ENCODE assay signal across 11 cellular contexts in the genomic region with DNA sequence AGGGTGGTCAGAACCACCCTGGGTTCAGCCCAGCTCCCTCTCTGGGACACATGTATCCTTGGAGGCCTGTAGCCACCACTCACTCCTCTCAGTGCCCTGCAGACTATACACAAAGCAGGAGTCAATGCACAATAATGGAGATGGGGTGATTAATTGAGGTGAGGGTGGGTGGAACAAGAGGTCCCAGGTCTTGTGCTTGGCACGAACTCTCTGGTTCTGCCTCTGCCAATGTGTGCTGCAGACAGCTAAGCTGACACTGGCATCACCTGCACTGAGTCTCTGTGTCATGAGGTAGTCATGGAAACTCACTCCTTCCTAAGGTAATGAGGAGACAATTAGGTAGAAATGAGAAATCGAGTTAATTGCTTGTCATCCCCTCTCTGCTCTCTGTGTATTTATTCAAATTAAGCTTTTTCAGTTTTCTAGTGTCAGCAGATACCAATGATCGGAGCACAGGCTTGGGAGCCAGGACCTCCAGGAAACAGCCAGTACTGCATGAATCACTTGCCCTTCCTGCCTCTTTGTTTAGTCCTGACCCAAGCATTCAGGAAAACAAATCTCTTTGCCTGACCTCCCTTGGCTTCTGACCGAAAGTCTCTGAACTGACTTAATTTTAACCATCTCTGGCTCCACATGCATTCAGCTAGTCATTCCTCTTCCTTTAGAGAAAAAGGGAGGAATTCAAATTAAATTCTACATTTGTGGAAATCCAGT. TPM values are rescaled to one million over a fixed set of nuclear protein-coding genes. Genes with fewer than 3 reads are reported as not detected.
A peak's percentile ranks its signal among the peaks of the same experiment; 100 is the strongest.
DNase-seq lines count a peak whose midpoint lies in the region; ATAC-seq and TF ChIP-seq lines count a peak whose summit lies in the region.
"Had no signal": no experiment of that assay in that cellular context is flagged by ENCODE, and none has a peak within 500 bp of the region (broad histone marks: within the 10 kb centered on the region; RNA-seq: fewer than 3 reads in every experiment).

No MANE protein-coding gene starts in this region.

- H3K27ac ChIP-seq in upper lobe of right lung, result peak overlapping the region; percentile 56

- intact Hi-C loops in MCF 10A (cut with micrococcal nuclease) (no loop called here), upper lobe of right lung (cut with DNase I) (no loop called here)

- no peak for TF ChIP-seq CTCF in MCF 10A (IDR thresholded peaks at IDR 0.05; ENCODE audit: unreplicated experiment)
- no peak for TF ChIP-seq CTCF in upper lobe of right lung (IDR thresholded peaks at IDR 0.05)

- no peaks in the 10 kb centered on the region for H3K27me3 Mint-ChIP-seq in activated naive CD8-positive, alpha-beta T cell treated with anti-CD3 and anti-CD28 coated beads, Interleukin-2, amount 50 U/mL, for 24 hours
- H3K27me3 Mint-ChIP-seq in activated naive CD8-positive, alpha-beta T cell treated with anti-CD3 and anti-CD28 coated beads for 36 hours, result no peaks in the 10 kb centered on the region
- no peaks in the 10 kb centered on the region for H3K27me3 Mint-ChIP-seq in MCF 10A (ENCODE audit: insufficient read depth, unreplicated experiment)
- H3K27me3 Mint-ChIP-seq in stimulated activated memory B cell treated with anti-CD40 and anti-IgM and Interleukin-4, amounts not matched to agents 10 μg/mL and 1 μg/mL and 100 μg/mL, for 72 hours, result peaks cover 8% of the 10 kb centered on the region

- peak; percentile 36 for ATAC-seq in activated naive CD8-positive, alpha-beta T cell treated with anti-CD3 and anti-CD28 coated beads, Interleukin-2, amount 50 U/mL, for 24 hours
- peak; percentile 64 for ATAC-seq in upper lobe of right lung
- no peak for ATAC-seq in stimulated activated memory B cell treated with anti-CD40 and anti-IgM and Interleukin-4, amounts not matched to agents 10 μg/mL and 1 μg/mL and 100 μg/mL, for 72 hours

- H3K9me3 ChIP-seq in upper lobe of right lung, result no peaks in the 10 kb centered on the region

- H3K36me3 Mint-ChIP-seq in activated naive CD8-positive, alpha-beta T cell treated with anti-CD3 and anti-CD28 coated beads, Interleukin-2, amount 50 U/mL, for 24 hours (ENCODE audit: low read depth), result no peaks in the 10 kb centered on the region
- H3K36me3 Mint-ChIP-seq in activated naive CD8-positive, alpha-beta T cell treated with anti-CD3 and anti-CD28 coated beads for 36 hours, result no peaks in the 10 kb centered on the region
- no peaks in the 10 kb centered on the region for H3K36me3 Mint-ChIP-seq in MCF 10A (ENCODE audit: insufficient read depth, unreplicated experiment)
- H3K36me3 Mint-ChIP-seq in stimulated activated memory B cell treated with anti-CD40 and anti-IgM and Interleukin-4, amounts not matched to agents 10 μg/mL and 1 μg/mL and 100 μg/mL, for 72 hours, result no peaks in the 10 kb centered on the region

- H3K27ac Mint-ChIP-seq in activated naive CD8-positive, alpha-beta T cell treated with anti-CD3 and anti-CD28 coated beads, Interleukin-2, amount 50 U/mL, for 24 hours, result no peak overlapping the region
- H3K27ac Mint-ChIP-seq in activated naive CD8-positive, alpha-beta T cell treated with anti-CD3 and anti-CD28 coated beads for 36 hours, result no peak overlapping the region
- no peak overlapping the region for H3K27ac Mint-ChIP-seq in MCF 10A (ENCODE audit: low read depth, unreplicated experiment)
- H3K27ac Mint-ChIP-seq in stimulated activated memory B cell treated with anti-CD40 and anti-IgM and Interleukin-4, amounts not matched to agents 10 μg/mL and 1 μg/mL and 100 μg/mL, for 72 hours, result no peak overlapping the region
- H3K27ac Mint-ChIP-seq: B cell had no signal

- no TSS peak for BruUV-seq in MCF 10A (replicated peaks; lab: Mats Ljungman, UMichigan)

- H3K4me1 Mint-ChIP-seq in activated naive CD8-positive, alpha-beta T cell treated with anti-CD3 and anti-CD28 coated beads, Interleukin-2, amount 50 U/mL, for 24 hours, result no peaks in the 10 kb centered on the region
- no peaks in the 10 kb centered on the region for H3K4me1 Mint-ChIP-seq in activated naive CD8-positive, alpha-beta T cell treated with anti-CD3 and anti-CD28 coated beads for 36 hours
- no peaks in the 10 kb centered on the region for H3K4me1 Mint-ChIP-seq in MCF 10A (ENCODE audit: insufficient read depth, unreplicated experiment)
- no peaks in the 10 kb centered on the region for H3K4me1 Mint-ChIP-seq in stimulated activated memory B cell treated with anti-CD40 and anti-IgM and Interleukin-4, amounts not matched to agents 10 μg/mL and 1 μg/mL and 100 μg/mL, for 72 hours
- H3K4me1 Mint-ChIP-seq: B cell had no signal

- no peaks in the 10 kb centered on the region for H3K36me3 ChIP-seq in upper lobe of right lung

- no peaks in the 10 kb centered on the region for H3K9me3 Mint-ChIP-seq in activated naive CD8-positive, alpha-beta T cell treated with anti-CD3 and anti-CD28 coated beads, Interleukin-2, amount 50 U/mL, for 24 hours
- no peaks in the 10 kb centered on the region for H3K9me3 Mint-ChIP-seq in activated naive CD8-positive, alpha-beta T cell treated with anti-CD3 and anti-CD28 coated beads for 36 hours
- no peaks in the 10 kb centered on the region for H3K9me3 Mint-ChIP-seq in MCF 10A (ENCODE audit: unreplicated experiment)
- no peaks in the 10 kb centered on the region for H3K9me3 Mint-ChIP-seq in stimulated activated memory B cell treated with anti-CD40 and anti-IgM and Interleukin-4, amounts not matched to agents 10 μg/mL and 1 μg/mL and 100 μg/mL, for 72 hours

- H3K4me3 ChIP-seq in upper lobe of right lung, result no peak overlapping the region

- POLR2A ChIA-PET in MCF 10A (lab: Yijun Ruan, JAX), result interaction anchor here (1.0 kb wide), 1 partner anchor 114 kb away, joined by 6 read pairs; no protein-coding TSS in a partner anchor

- H3K4me3 Mint-ChIP-seq in activated naive CD8-positive, alpha-beta T cell treated with anti-CD3 and anti-CD28 coated beads, Interleukin-2, amount 50 U/mL, for 24 hours, result no peak overlapping the region
- H3K4me3 Mint-ChIP-seq in activated naive CD8-positive, alpha-beta T cell treated with anti-CD3 and anti-CD28 coated beads for 36 hours, result no peak overlapping the region
- no peak overlapping the region for H3K4me3 Mint-ChIP-seq in MCF 10A (ENCODE audit: unreplicated experiment)
- no peak overlapping the region for H3K4me3 Mint-ChIP-seq in stimulated activated memory B cell treated with anti-CD40 and anti-IgM and Interleukin-4, amounts not matched to agents 10 μg/mL and 1 μg/mL and 100 μg/mL, for 72 hours
- H3K4me3 Mint-ChIP-seq: B cell had no signal

- no peak for DNase-seq in activated naive CD8-positive, alpha-beta T cell treated with anti-CD3 and anti-CD28 coated beads, Interleukin-2, amount 50 U/mL, for 24 hours
- no peak for DNase-seq in activated naive CD8-positive, alpha-beta T cell treated with anti-CD3 and anti-CD28 coated beads for 36 hours
- DNase-seq in MCF 10A (ENCODE audit: unreplicated experiment) (peak; percentile 24), kidney tubule cell (ENCODE audit: low spot score) (peak; percentile 54), upper lobe of right lung (no peak), NCI-H2227 (lab: John Stamatoyannopoulos, UW; ENCODE audit: unreplicated experiment) (no peak)
- no peak for DNase-seq in activated CD4-positive, alpha-beta T cell treated with anti-CD3 and anti-CD28 coated beads, Interleukin-2, amount 50 U/mL, for 1 hour
- DNase-seq: activated naive CD4-positive, alpha-beta T cell treated with Interleukin-2 at 50 U/mL for 16 hours; KG1 had no signal

- peaks cover 12% of the 10 kb centered on the region for H3K4me1 ChIP-seq in upper lobe of right lung

- H3K27me3 ChIP-seq in upper lobe of right lung, result no peaks in the 10 kb centered on the region

- CTCF ChIA-PET in MCF 10A (lab: Yijun Ruan, JAX), result no interaction called here

RNA-seq across cellular contexts. Expression of a gene that starts 56.7 kb away (rescaled TPM):
- total RNA-seq in activated naive CD8-positive, alpha-beta T cell treated with anti-CD3 and anti-CD28 coated beads for 36 hours, result not detected
- total RNA-seq in MCF 10A (2022) (not detected in 2 replicates), upper lobe of right lung (not detected)
- total RNA-seq: B cell had no signal

Comparison
In these comparisons a context has a peak if more than half of its experiments do, and no peak if none do; other contexts are left out.
1. DNase-seq: peak in MCF 10A (single experiment) and kidney tubule cell (single experiment); none in activated naive CD8-positive, alpha-beta T cell treated with anti-CD3 and anti-CD28 coated beads, Interleukin-2, amount 50 U/mL, for 24 hours (single experiment), activated naive CD8-positive, alpha-beta T cell treated with anti-CD3 and anti-CD28 coated beads for 36 hours (single experiment), upper lobe of right lung (single experiment), NCI-H2227 (single experiment) and activated CD4-positive, alpha-beta T cell treated with anti-CD3 and anti-CD28 coated beads, Interleukin-2, amount 50 U/mL, for 1 hour (single experiment).